Comparison of ENCODE assay signal across 7 cellular contexts in genomic region chr6:142454205-142454604, GRCh38.
A peak's percentile ranks its signal among the peaks of the same experiment; 100 is the strongest.
DNase-seq lines count a peak whose midpoint lies in the region; ATAC-seq, FAIRE-seq and TF ChIP-seq lines count a peak whose summit lies in the region.
"Not testable (repeated sequence)": the region's sequence is repeated elsewhere in the genome, so short reads cannot be mapped to it uniquely, and the experiment has no call there.

No MANE protein-coding gene starts in this region.

- 95% methylated on average over 1 of the region's 1 CpG for WGBS in HepG2 (ENCODE audit: low lambda C conversion rate)

- not testable (repeated sequence) for H3K4me3 ChIP-seq in LNCaP clone FGC (ENCODE audit: low read depth, low read length); endothelial cell of umbilical vein (replicated peaks in 1 of 3; ENCODE audit: insufficient read depth in 1 of 3, low read depth in 1 of 3, low read length in 3 of 3); HepG2 (replicated peaks in 1 of 3; ENCODE audit: insufficient read depth in 1 of 3, low read depth in 2 of 3, low read length in 3 of 3)

- POLR2A ChIA-PET in endothelial cell of umbilical vein (lab: Charles Lee); HepG2 (lab: Yijun Ruan, JAX): not testable (repeated sequence)

- H3K27ac ChIP-seq in endothelial cell of umbilical vein (ENCODE audit: insufficient read depth, low read depth, low read length); HepG2 (ENCODE audit: extremely low read length, insufficient read depth, low read length): not testable (repeated sequence)

- H3K4me3 Mint-ChIP-seq in stimulated activated naive B cell treated with anti-CD40 and anti-IgM and Interleukin-4, amounts not matched to agents 10 μg/mL and 1 μg/mL and 100 μg/mL, for 72 hours, result not testable (repeated sequence)

- not testable (repeated sequence) for H3K4me1 ChIP-seq in endothelial cell of umbilical vein (ENCODE audit: control insufficient read depth, extremely low read depth, insufficient read depth, low read length); HepG2 (ENCODE audit: insufficient read depth, low read length)

- H2AFZ ChIP-seq in endothelial cell of umbilical vein (ENCODE audit: low read depth, low read length); HepG2 (ENCODE audit: low read length): not testable (repeated sequence)

- ATAC-seq in HepG2; stimulated activated naive B cell treated with anti-CD40 and anti-IgM and Interleukin-4, amounts not matched to agents 10 μg/mL and 1 μg/mL and 100 μg/mL, for 72 hours (replicated peaks): not testable (repeated sequence)

- not testable (repeated sequence) for BruUV-seq in endothelial cell of umbilical vein (replicated peaks; lab: Mats Ljungman, UMichigan)
- BruUV-seq in HepG2 (replicated peaks; lab: Mats Ljungman, UMichigan), result TSS peak; percentile 18

- H3K9ac ChIP-seq in endothelial cell of umbilical vein (replicated peaks; ENCODE audit: extremely low read depth, insufficient read depth, low read length); HepG2 (ENCODE audit: insufficient read depth, low read depth, low read length): not testable (repeated sequence)

- H3K27me3 ChIP-seq in endothelial cell of umbilical vein (ENCODE audit: control insufficient read depth in 2 of 2, insufficient read depth in 2 of 2, low read length in 2 of 2); HepG2 (ENCODE audit: control insufficient read depth in 1 of 2, insufficient read depth in 2 of 2, low read length in 2 of 2): not testable (repeated sequence)

- H3K9me3 Mint-ChIP-seq in stimulated activated naive B cell treated with anti-CD40 and anti-IgM and Interleukin-4, amounts not matched to agents 10 μg/mL and 1 μg/mL and 100 μg/mL, for 72 hours, result not testable (repeated sequence)

- dilution Hi-C loops in endothelial cell of umbilical vein (cut with MboI; ENCODE audit: extremely low pct_ligation_motif_present, low sequenced_read_pairs), result not testable (repeated sequence)

- CTCF ChIA-PET in endothelial cell of umbilical vein (lab: Charles Lee), result interaction anchor here (2.9 kb wide), 1 partner anchor 20 kb away, joined by 9 read pairs; no protein-coding TSS in a partner anchor
- CTCF ChIA-PET in HepG2 (lab: Yijun Ruan, JAX; ENCODE audit: low intra/inter-chr PET ratio, low total read pairs), result not testable (repeated sequence)

- H3K27me3 Mint-ChIP-seq in stimulated activated naive B cell treated with anti-CD40 and anti-IgM and Interleukin-4, amounts not matched to agents 10 μg/mL and 1 μg/mL and 100 μg/mL, for 72 hours, result not testable (repeated sequence)

- not testable (repeated sequence) for TF ChIP-seq RAD21 in HepG2 (CRISPR knock-in tag; IDR thresholded peaks at IDR 0.05)

- intact Hi-C loops in endothelial cell of umbilical vein (cut with micrococcal nuclease), result loop anchor here (5.0 kb wide), 1 partner anchor 152 kb away; the partner anchor contains the start of gene ADGRG6
- intact Hi-C loops in HepG2 (cut with micrococcal nuclease; ENCODE audit: unreplicated experiment), result not testable (repeated sequence)

- not testable (repeated sequence) for H3K9me1 ChIP-seq in endothelial cell of umbilical vein (replicated peaks; ENCODE audit: control insufficient read depth, extremely low read depth, insufficient read depth, low read length)

- DNase-seq in EH (ENCODE audit: low read depth), result peak; percentile 32
- peak; percentile 66 for DNase-seq in LNCaP clone FGC (ENCODE audit: low read depth)
- peak; percentile 43 for DNase-seq in RPMI7951 (ENCODE audit: low read depth)
- peak; percentile 75 for DNase-seq in astrocyte of the hippocampus (ENCODE audit: low read depth, low spot score)
- DNase-seq in endothelial cell of umbilical vein (ENCODE audit: low read depth, low spot score), result peak; percentile 29
- DNase-seq in HepG2 (ENCODE audit: low spot score); stimulated activated naive B cell treated with anti-CD40 and anti-IgM and Interleukin-4, amounts not matched to agents 10 μg/mL and 1 μg/mL and 100 μg/mL, for 72 hours: not testable (repeated sequence)

- not testable (repeated sequence) for TF ChIP-seq EP300 in HepG2 (IDR thresholded peaks at IDR 0.05; ENCODE audit: low read depth in 2 of 2, low read length in 2 of 2); HepG2 (CRISPR knock-in tag; IDR thresholded peaks at IDR 0.05; ENCODE audit: borderline replicate concordance)

- H3K27ac Mint-ChIP-seq in stimulated activated naive B cell treated with anti-CD40 and anti-IgM and Interleukin-4, amounts not matched to agents 10 μg/mL and 1 μg/mL and 100 μg/mL, for 72 hours, result peak overlapping the region; percentile 14

- not testable (repeated sequence) for TF ChIP-seq POLR2A in endothelial cell of umbilical vein (IDR thresholded peaks at IDR 0.05; ENCODE audit: low read depth, low read length); HepG2 (IDR thresholded peaks at IDR 0.05; ENCODE audit: insufficient read depth in 1 of 2, low read depth in 2 of 2, low read length in 2 of 2)

- not testable (repeated sequence) for H3K36me3 Mint-ChIP-seq in stimulated activated naive B cell treated with anti-CD40 and anti-IgM and Interleukin-4, amounts not matched to agents 10 μg/mL and 1 μg/mL and 100 μg/mL, for 72 hours

- H3K4me1 Mint-ChIP-seq in stimulated activated naive B cell treated with anti-CD40 and anti-IgM and Interleukin-4, amounts not matched to agents 10 μg/mL and 1 μg/mL and 100 μg/mL, for 72 hours, result not testable (repeated sequence)

- TF ChIP-seq CTCF in LNCaP clone FGC (IDR thresholded peaks at IDR 0.05; ENCODE audit: control insufficient read depth, extremely low read depth, insufficient read depth); endothelial cell of umbilical vein (IDR thresholded peaks at IDR 0.05; ENCODE audit: extremely low read depth in 1 of 2, insufficient read depth in 1 of 2, low read depth in 1 of 2, low read length in 2 of 2); HepG2 (CRISPR knock-in tag; IDR thresholded peaks at IDR 0.05): not testable (repeated sequence)

- not testable (repeated sequence) for H4K20me1 ChIP-seq in endothelial cell of umbilical vein (replicated peaks; ENCODE audit: control insufficient read depth, extremely low read depth, insufficient read depth, low read length); HepG2 (ENCODE audit: insufficient read depth, low read length)

- not testable (repeated sequence) for FAIRE-seq in endothelial cell of umbilical vein (lab: Jason Lieb, UNC); HepG2 (lab: Jason Lieb, UNC)

- not testable (repeated sequence) for H3K9me3 ChIP-seq in endothelial cell of umbilical vein (replicated peaks; ENCODE audit: control insufficient read depth, insufficient read depth, low read length); HepG2 (ENCODE audit: low read length)

- in situ Hi-C loops in HepG2 (cut with HindIII; ENCODE audit: extremely low pct_ligation_motif_present, low pct_unique_long_range_greater_than_20kb), result not testable (repeated sequence)

- not testable (repeated sequence) for H3K79me2 ChIP-seq in endothelial cell of umbilical vein (ENCODE audit: control insufficient read depth, insufficient read depth, low read length); HepG2 (ENCODE audit: insufficient read depth, low read length)

- H3K36me3 ChIP-seq in endothelial cell of umbilical vein (ENCODE audit: control insufficient read depth in 2 of 2, extremely low read depth in 1 of 2, insufficient read depth in 2 of 2, low read length in 2 of 2), result peaks cover 2 to 18% of the 10 kb centered on the region in 2 experiments
- H3K36me3 ChIP-seq in HepG2 (replicated peaks in 1 of 2; ENCODE audit: control insufficient read depth in 1 of 2, insufficient read depth in 2 of 2, low read length in 2 of 2), result peaks cover 8 to 23% of the 10 kb centered on the region in 2 experiments; a peak in 4 of 5 replicates

- H3K4me2 ChIP-seq in endothelial cell of umbilical vein (ENCODE audit: insufficient read depth, low read length); HepG2 (ENCODE audit: low read depth, low read length): not testable (repeated sequence)
